Comparison of ENCODE assay signal across 1 cellular context in genomic region chr2:151363709-151364108, GRCh38.
TF ChIP-seq lines count a peak whose summit lies in the region.

No MANE protein-coding gene starts in this region.

TF ChIP-seq in K562, 482 proteins besides CTCF, POLR2A, EP300 and RAD21:
- TF ChIP-seq CHD7 (IDR thresholded peaks at IDR 0.05; ENCODE audit: low read depth, low read length) (no peak), ZKSCAN8 (CRISPR knock-in tag; IDR thresholded peaks at IDR 0.05) (no peak), ATF3 (IDR thresholded peaks at IDR 0.05) (peak; percentile 58; the same call in 1 of the 2 replicates), ATF3 (CRISPR knock-in tag; conservative IDR thresholded peaks at IDR 0.05) (no peak), ATF7 (IDR thresholded peaks at IDR 0.05) (peak; percentile 75; the same call in 1 of the 2 replicates), CEBPB (tag; IDR thresholded peaks at IDR 0.05) (peak; percentile 43; the same call in 1 of the 2 replicates), SOX6 (IDR thresholded peaks at IDR 0.05) (peak; percentile 56; the same call in 1 of the 2 replicates), DACH1 (IDR thresholded peaks at IDR 0.05; ENCODE audit: partially characterized antibody) (no peak), THAP7 (CRISPR knock-in tag; IDR thresholded peaks at IDR 0.05) (no peak), ZNF217 (CRISPR knock-in tag; IDR thresholded peaks at IDR 0.05) (no peak), CREM (IDR thresholded peaks at IDR 0.05; ENCODE audit: low read depth) (peak; percentile 41)
- TF ChIP-seq, protein P1, sequence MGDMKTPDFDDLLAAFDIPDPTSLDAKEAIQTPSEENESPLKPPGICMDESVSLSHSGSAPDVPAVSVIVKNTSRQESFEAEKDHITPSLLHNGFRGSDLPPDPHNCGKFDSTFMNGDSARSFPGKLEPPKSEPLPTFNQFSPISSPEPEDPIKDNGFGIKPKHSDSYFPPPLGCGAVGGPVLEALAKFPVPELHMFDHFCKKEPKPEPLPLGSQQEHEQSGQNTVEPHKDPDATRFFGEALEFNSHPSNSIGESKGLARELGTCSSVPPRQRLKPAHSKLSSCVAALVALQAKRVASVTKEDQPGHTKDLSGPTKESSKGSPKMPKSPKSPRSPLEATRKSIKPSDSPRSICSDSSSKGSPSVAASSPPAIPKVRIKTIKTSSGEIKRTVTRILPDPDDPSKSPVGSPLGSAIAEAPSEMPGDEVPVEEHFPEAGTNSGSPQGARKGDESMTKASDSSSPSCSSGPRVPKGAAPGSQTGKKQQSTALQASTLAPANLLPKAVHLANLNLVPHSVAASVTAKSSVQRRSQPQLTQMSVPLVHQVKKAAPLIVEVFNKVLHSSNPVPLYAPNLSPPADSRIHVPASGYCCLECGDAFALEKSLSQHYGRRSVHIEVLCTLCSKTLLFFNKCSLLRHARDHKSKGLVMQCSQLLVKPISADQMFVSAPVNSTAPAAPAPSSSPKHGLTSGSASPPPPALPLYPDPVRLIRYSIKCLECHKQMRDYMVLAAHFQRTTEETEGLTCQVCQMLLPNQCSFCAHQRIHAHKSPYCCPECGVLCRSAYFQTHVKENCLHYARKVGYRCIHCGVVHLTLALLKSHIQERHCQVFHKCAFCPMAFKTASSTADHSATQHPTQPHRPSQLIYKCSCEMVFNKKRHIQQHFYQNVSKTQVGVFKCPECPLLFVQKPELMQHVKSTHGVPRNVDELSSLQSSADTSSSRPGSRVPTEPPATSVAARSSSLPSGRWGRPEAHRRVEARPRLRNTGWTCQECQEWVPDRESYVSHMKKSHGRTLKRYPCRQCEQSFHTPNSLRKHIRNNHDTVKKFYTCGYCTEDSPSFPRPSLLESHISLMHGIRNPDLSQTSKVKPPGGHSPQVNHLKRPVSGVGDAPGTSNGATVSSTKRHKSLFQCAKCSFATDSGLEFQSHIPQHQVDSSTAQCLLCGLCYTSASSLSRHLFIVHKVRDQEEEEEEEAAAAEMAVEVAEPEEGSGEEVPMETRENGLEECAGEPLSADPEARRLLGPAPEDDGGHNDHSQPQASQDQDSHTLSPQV (IDR thresholded peaks at IDR 0.05): no peak
